ENCODE assay signal across 8 cellular contexts in the genomic region with DNA sequence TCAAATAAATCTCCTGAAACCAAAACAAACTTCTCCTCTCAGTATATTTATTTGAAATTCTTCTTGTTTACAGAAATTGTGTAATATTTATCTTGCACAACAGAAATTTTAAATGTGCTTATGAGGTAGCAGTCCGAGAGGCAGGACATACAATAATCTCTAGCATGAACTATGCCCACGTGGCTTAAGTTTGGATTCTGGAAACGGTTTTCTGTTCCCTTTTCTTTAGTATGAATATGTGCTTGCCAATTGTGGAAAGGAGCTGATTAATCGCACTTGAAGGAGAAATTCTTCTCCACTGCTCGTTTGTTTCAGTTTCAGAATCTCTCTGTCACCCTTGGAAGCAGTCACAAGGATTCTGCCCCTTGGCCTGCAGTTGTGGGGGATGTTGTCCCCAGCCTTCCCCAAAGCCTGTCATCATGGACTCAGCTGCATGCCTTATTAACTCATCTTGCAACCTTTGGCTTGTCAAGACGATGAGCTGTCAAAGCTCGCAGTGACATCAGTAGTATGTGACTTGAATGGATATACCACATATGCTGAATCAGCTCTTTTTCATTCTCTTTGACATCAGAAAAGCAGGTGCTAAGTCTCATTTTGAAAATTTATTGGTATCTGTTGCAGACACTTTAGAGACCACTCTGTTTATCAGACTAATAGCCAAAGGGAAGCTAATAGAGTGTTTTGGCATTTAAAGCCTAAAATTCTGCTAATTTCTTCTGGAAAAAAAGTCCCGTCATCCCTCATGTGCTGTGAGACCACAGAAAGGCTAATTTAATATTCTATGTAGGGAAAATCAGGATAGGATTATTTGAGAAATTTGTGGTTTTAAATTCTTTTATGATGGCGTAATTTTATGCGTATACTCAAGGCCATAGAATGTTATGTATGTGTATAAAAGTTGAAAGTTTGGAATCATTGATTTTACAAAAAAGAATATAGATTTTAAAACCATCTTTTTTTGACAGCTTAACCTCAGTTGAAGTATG.
DNase-seq lines count a peak whose midpoint lies in the region; ATAC-seq and TF ChIP-seq lines count a peak whose summit lies in the region.

No MANE protein-coding gene starts in this region.

- CTCF ChIA-PET in activated CD8-positive, alpha-beta memory T cell treated with anti-CD3 and anti-CD28 coated beads, Interleukin-2, amount 10 ng/mL, durations not matched to agents 7 days and 5 days (lab: Charles Lee) = interaction anchor here (0.6 to 1.7 kb wide), 2 partner anchors 9 to 1664 kb away, joined by 3 to 5 read pairs; no protein-coding TSS in a partner anchor

- TF ChIP-seq POLR2A in Peyer's patch (IDR thresholded peaks at IDR 0.05) (no peak), esophagus muscularis mucosa (IDR thresholded peaks at IDR 0.05; ENCODE audit: low read depth) (no peak)

- H3K4me3 Mint-ChIP-seq in activated CD8-positive, alpha-beta memory T cell treated with anti-CD3 and anti-CD28 coated beads, Interleukin-2, amount 10 ng/mL, durations not matched to agents 7 days and 5 days = peak overlapping the region; percentile 45

- no peaks in the 10 kb centered on the region for H3K36me3 ChIP-seq in Peyer's patch
- H3K36me3 ChIP-seq in esophagus muscularis mucosa = no peaks in the 10 kb centered on the region
- H3K36me3 ChIP-seq in psoas muscle (ENCODE audit: insufficient read depth in 1 of 2, low read depth in 1 of 2) = no peaks in the 10 kb centered on the region

- peaks cover 18% of the 10 kb centered on the region for H3K4me1 Mint-ChIP-seq in activated CD8-positive, alpha-beta memory T cell treated with anti-CD3 and anti-CD28 coated beads, Interleukin-2, amount 10 ng/mL, durations not matched to agents 7 days and 5 days

- no peak for TF ChIP-seq EP300 in esophagus muscularis mucosa (IDR thresholded peaks at IDR 0.05)

- peak; percentile 65 for DNase-seq in activated CD8-positive, alpha-beta memory T cell treated with anti-CD3 and anti-CD28 coated beads, Interleukin-2, amount 10 ng/mL, durations not matched to agents 7 days and 5 days
- DNase-seq in activated CD8-positive, alpha-beta memory T cell treated with anti-CD3 and anti-CD28 coated beads for 24 hours = no peak
- DNase-seq in Peyer's patch = peak in 1 of 3 donors; percentile 76
- DNase-seq in esophagus muscularis mucosa (ENCODE audit: extremely low spot score) = no peak
- peak; percentile 39 to 73 for DNase-seq in psoas muscle
- no peak for DNase-seq in inferior parietal cortex (ENCODE audit: extremely low spot score)

- no peaks in the 10 kb centered on the region for H3K27me3 ChIP-seq in Peyer's patch
- H3K27me3 ChIP-seq in esophagus muscularis mucosa = no peaks in the 10 kb centered on the region
- H3K27me3 ChIP-seq in psoas muscle (ENCODE audit: insufficient read depth in 3 of 3, low read length in 2 of 3) = no peaks in the 10 kb centered on the region

- H3K27me3 Mint-ChIP-seq in activated CD8-positive, alpha-beta memory T cell treated with anti-CD3 and anti-CD28 coated beads, Interleukin-2, amount 10 ng/mL, durations not matched to agents 7 days and 5 days = no peaks in the 10 kb centered on the region

- H3K4me1 ChIP-seq in Peyer's patch (peaks cover 0 to 6% (median 0%) of the 10 kb centered on the region in 4 donors), esophagus muscularis mucosa (peaks cover 9 to 41% (median 30%) of the 10 kb centered on the region in 4 donors), psoas muscle (peaks cover 52% of the 10 kb centered on the region)

- intact Hi-C loops in esophagus muscularis mucosa (cut with DNase I) (no loop called here), psoas muscle (cut with DNase I) (no loop called here)

- H3K36me3 Mint-ChIP-seq in activated CD8-positive, alpha-beta memory T cell treated with anti-CD3 and anti-CD28 coated beads, Interleukin-2, amount 10 ng/mL, durations not matched to agents 7 days and 5 days = peaks cover 2% of the 10 kb centered on the region

- H3K27ac Mint-ChIP-seq in activated CD8-positive, alpha-beta memory T cell treated with anti-CD3 and anti-CD28 coated beads, Interleukin-2, amount 10 ng/mL, durations not matched to agents 7 days and 5 days = no peak overlapping the region

- WGBS in esophagus muscularis mucosa = 39% methylated on average over 10 of the region's 10 CpGs
- 33 to 40% (median 37%) methylated on average over 10 of the region's 10 CpGs for WGBS in psoas muscle, 3 donors

- no peaks in the 10 kb centered on the region for H3K9me3 Mint-ChIP-seq in activated CD8-positive, alpha-beta memory T cell treated with anti-CD3 and anti-CD28 coated beads, Interleukin-2, amount 10 ng/mL, durations not matched to agents 7 days and 5 days (ENCODE audit: low read depth)

- peak; percentile 85 for ATAC-seq in activated CD8-positive, alpha-beta memory T cell treated with anti-CD3 and anti-CD28 coated beads, Interleukin-2, amount 10 ng/mL, durations not matched to agents 7 days and 5 days
- ATAC-seq in psoas muscle (peak; percentile 95 to 99 (median 98)), GM18907 (IDR thresholded peaks at IDR 0.05; ENCODE audit: unreplicated experiment) (no peak), HG03457 (IDR thresholded peaks at IDR 0.05; ENCODE audit: unreplicated experiment) (no peak)

- TF ChIP-seq CTCF in Peyer's patch (IDR thresholded peaks at IDR 0.05) (no peak), esophagus muscularis mucosa (IDR thresholded peaks at IDR 0.05) (no peak), psoas muscle (IDR thresholded peaks at IDR 0.05) (no peak)

- peak overlapping the region; percentile 15 to 46 (median 19) for H3K27ac ChIP-seq in Peyer's patch
- peak overlapping the region; percentile 2 to 60 (median 15) for H3K27ac ChIP-seq in esophagus muscularis mucosa (replicated peaks in 1 of 4)
- H3K27ac ChIP-seq in psoas muscle = peak overlapping the region; percentile 81

- H3K9me3 ChIP-seq in Peyer's patch (no peaks in the 10 kb centered on the region), esophagus muscularis mucosa (no peaks in the 10 kb centered on the region), psoas muscle (no peaks in the 10 kb centered on the region)

- H3K4me3 ChIP-seq in Peyer's patch (peak overlapping the region in 2 of 4 donors; percentile 1 to 6), esophagus muscularis mucosa (peak overlapping the region; percentile 19 to 41 (median 35)), psoas muscle (peak overlapping the region; percentile 54)

Comparison
In these comparisons a context has a peak if more than half of its experiments do, and no peak if none do; other contexts are left out.
1. DNase-seq: peak in activated CD8-positive, alpha-beta memory T cell treated with anti-CD3 and anti-CD28 coated beads, Interleukin-2, amount 10 ng/mL, durations not matched to agents 7 days and 5 days (single experiment) and psoas muscle (2 of 2); none in activated CD8-positive, alpha-beta memory T cell treated with anti-CD3 and anti-CD28 coated beads for 24 hours (single experiment), esophagus muscularis mucosa (single experiment) and inferior parietal cortex (single experiment).
2. ATAC-seq: peak in activated CD8-positive, alpha-beta memory T cell treated with anti-CD3 and anti-CD28 coated beads, Interleukin-2, amount 10 ng/mL, durations not matched to agents 7 days and 5 days (single experiment) and psoas muscle (4 of 4); none in GM18907 (single experiment) and HG03457 (single experiment).
3. H3K27ac ChIP-seq: peak in every context shown above with its lines; median percentile 81 in psoas muscle; 19 in Peyer's patch; 15 in esophagus muscularis mucosa.